ENCODE assay signal across 8 cellular contexts in the genomic region with DNA sequence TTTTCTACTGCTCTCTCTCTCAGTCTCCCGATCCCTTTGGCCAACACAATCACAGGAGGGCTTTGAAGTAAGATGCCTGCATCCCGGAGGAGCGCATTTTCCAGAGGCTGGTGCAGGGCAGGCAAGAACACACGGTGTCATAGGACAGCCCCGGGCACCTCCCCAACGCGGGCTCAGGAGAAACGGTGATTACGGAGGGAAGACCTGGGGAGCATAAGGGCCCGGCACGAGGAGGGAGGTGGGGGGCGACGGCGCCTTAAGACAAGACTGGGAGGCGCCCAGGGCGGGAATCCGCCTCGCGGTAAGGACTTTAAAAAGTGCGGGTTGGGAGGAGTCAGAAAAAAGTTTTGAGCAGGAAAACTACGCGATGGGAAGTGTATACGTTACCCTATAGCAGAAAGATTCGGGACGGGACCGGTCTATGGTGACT. TPM values are rescaled to one million over a fixed set of nuclear protein-coding genes. Genes with fewer than 3 reads are reported as not detected.
A peak's percentile ranks its signal among the peaks of the same experiment; 100 is the strongest.
DNase-seq lines count a peak whose midpoint lies in the region; ATAC-seq and TF ChIP-seq lines count a peak whose summit lies in the region.

No MANE protein-coding gene starts in this region.

- peaks cover 4% of the 10 kb centered on the region for H3K9me3 Mint-ChIP-seq in activated T-helper 17 cell treated with anti-CD3 and anti-CD28 coated beads, Interleukin-2, amount 50 U/mL, for 72 hours

- no peaks in the 10 kb centered on the region for H3K9me3 ChIP-seq in prostate gland

- no peaks in the 10 kb centered on the region for H3K27me3 Mint-ChIP-seq in activated T-helper 17 cell treated with anti-CD3 and anti-CD28 coated beads, Interleukin-2, amount 50 U/mL, for 72 hours

- peak overlapping the region; percentile 91 for H3K4me3 Mint-ChIP-seq in activated T-helper 17 cell treated with anti-CD3 and anti-CD28 coated beads, Interleukin-2, amount 50 U/mL, for 72 hours

- H3K36me3 Mint-ChIP-seq in activated T-helper 17 cell treated with anti-CD3 and anti-CD28 coated beads, Interleukin-2, amount 50 U/mL, for 72 hours (ENCODE audit: low read depth) = peaks cover 19% of the 10 kb centered on the region

- H3K27ac ChIP-seq in prostate gland = peak overlapping the region; percentile 93 to 94

- H3K4me3 ChIP-seq in LNCaP clone FGC (ENCODE audit: low read depth, low read length) (peak overlapping the region; percentile 100), prostate gland (peak overlapping the region; percentile 70 to 87)

- TF ChIP-seq CTCF in LNCaP clone FGC (IDR thresholded peaks at IDR 0.05; ENCODE audit: control insufficient read depth, extremely low read depth, insufficient read depth) (no peak), prostate gland (IDR thresholded peaks at IDR 0.05) (no peak)

- no peaks in the 10 kb centered on the region for H3K36me3 ChIP-seq in prostate gland

- DNase-seq in D341Med (ENCODE audit: low spot score) = peak; percentile 46
- no peak for DNase-seq in LNCaP clone FGC (ENCODE audit: low read depth)
- peak; percentile 61 for DNase-seq in Right ventricle myocardium superior
- DNase-seq in prostate gland (ENCODE audit: low spot score) = peak; percentile 21
- DNase-seq in NCI-H774 (lab: John Stamatoyannopoulos, UW) = no peak
- DNase-seq in HuH-7 (ENCODE audit: low spot score) = no peak

- TF ChIP-seq POLR2A in prostate gland (IDR thresholded peaks at IDR 0.05) = no peak

- peak; percentile 4 for ATAC-seq in GM21447 (IDR thresholded peaks at IDR 0.05; ENCODE audit: unreplicated experiment)
- ATAC-seq in activated T-helper 17 cell treated with anti-CD3 and anti-CD28 coated beads, Interleukin-2, amount 50 U/mL, for 72 hours (replicated peaks) = peak; percentile 42
- ATAC-seq in Right ventricle myocardium superior (ENCODE audit: poor library complexity) = peak; percentile 50

- peaks cover 17% of the 10 kb centered on the region for H3K4me1 Mint-ChIP-seq in activated T-helper 17 cell treated with anti-CD3 and anti-CD28 coated beads, Interleukin-2, amount 50 U/mL, for 72 hours

- H3K4me1 ChIP-seq in prostate gland (replicated peaks) = peaks cover 16% of the 10 kb centered on the region

- no peaks in the 10 kb centered on the region for H3K27me3 ChIP-seq in prostate gland (replicated peaks; ENCODE audit: insufficient read depth)

- WGBS in prostate gland = under 1% methylated on average over 26 of the region's 26 CpGs

- H3K27ac Mint-ChIP-seq in activated T-helper 17 cell treated with anti-CD3 and anti-CD28 coated beads, Interleukin-2, amount 50 U/mL, for 72 hours = peak overlapping the region; percentile 83

- intact Hi-C loops in Right ventricle myocardium superior (cut with DNase I) = no loop called here
- intact Hi-C loops in prostate gland (cut with DNase I) = no loop called here

RNA-seq across cellular contexts. Expression of a gene that starts 18.7 kb away (rescaled TPM):
- total RNA-seq in activated T-helper 17 cell treated with anti-CD3 and anti-CD28 coated beads, Interleukin-2, amount 50 U/mL, for 72 hours = 1 to 10 TPM; 3.3 to 8.0 TPM
- total RNA-seq in Right ventricle myocardium superior (1.7 TPM), prostate gland (10 to 100 TPM; 21.4 to 34.5 TPM)

RNA-seq across cellular contexts. Expression of a gene that starts 20.7 kb away (rescaled TPM):
- total RNA-seq in activated T-helper 17 cell treated with anti-CD3 and anti-CD28 coated beads, Interleukin-2, amount 50 U/mL, for 72 hours = 1 to 10 TPM; 5.7 to 7.1 TPM
- total RNA-seq in Right ventricle myocardium superior = 4.7 TPM
- total RNA-seq in prostate gland = 10 to 100 TPM; 15.8 to 31.8 TPM

RNA-seq across cellular contexts. Expression of a gene that starts 44.5 kb away (rescaled TPM):
- total RNA-seq in activated T-helper 17 cell treated with anti-CD3 and anti-CD28 coated beads, Interleukin-2, amount 50 U/mL, for 72 hours = 1 to 10 TPM; 3.3 to 9.4 TPM
- total RNA-seq in Right ventricle myocardium superior (7.7 TPM), prostate gland (10 to 100 TPM; 20.0 to 42.9 TPM)

Comparison
In these comparisons a context has a peak if more than half of its experiments do, and no peak if none do; other contexts are left out.
1. DNase-seq: peak in D341Med (single experiment), Right ventricle myocardium superior (single experiment) and prostate gland (single experiment); none in LNCaP clone FGC (single experiment), NCI-H774 (single experiment) and HuH-7 (single experiment).
2. Peak in every context shown above with its lines, with median percentiles within 50 percentile points of each other: ATAC-seq.